19 cellular contexts compared by ENCODE assay signal in the genomic region with DNA sequence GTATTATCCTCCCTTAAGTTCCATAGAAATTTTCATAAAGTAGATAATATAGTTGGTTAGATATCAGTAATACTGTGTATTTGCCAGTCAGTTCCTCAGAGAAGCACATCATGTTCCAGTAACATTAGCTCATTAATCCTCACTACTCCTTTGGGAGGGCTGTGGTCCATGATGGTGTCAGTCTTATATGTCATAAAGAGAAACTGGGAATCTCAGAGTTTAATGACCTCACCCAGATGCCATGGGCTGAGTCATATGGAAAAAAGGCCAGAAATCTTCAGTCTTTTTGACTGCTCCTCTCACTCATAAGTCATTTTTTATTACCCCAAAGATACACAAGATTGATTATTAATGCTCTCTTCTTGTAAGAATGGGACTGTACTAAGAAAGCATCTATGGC.
DNase-seq lines count a peak whose midpoint lies in the region; ATAC-seq and TF ChIP-seq lines count a peak whose summit lies in the region.
"Had no signal": no experiment of that assay in that cellular context is flagged by ENCODE, and none has a peak within 500 bp of the region (broad histone marks: within the 10 kb centered on the region; RNA-seq: fewer than 3 reads in every experiment).

No MANE protein-coding gene starts in this region.

- no peak overlapping the region for H3K27ac ChIP-seq in foreskin keratinocyte
- H3K27ac ChIP-seq: coronary artery, parathyroid adenoma had no signal

- H3K27me3 ChIP-seq in foreskin keratinocyte: no peaks in the 10 kb centered on the region

- H3K4me1 ChIP-seq in foreskin keratinocyte: no peaks in the 10 kb centered on the region
- H3K4me1 ChIP-seq: Caco-2, parathyroid adenoma had no signal

- peak; percentile 81 for ATAC-seq in HG02610 (IDR thresholded peaks at IDR 0.05; ENCODE audit: unreplicated experiment)
- peak; percentile 97 for ATAC-seq in foreskin keratinocyte
- no peak for ATAC-seq in GM18868 (IDR thresholded peaks at IDR 0.05; ENCODE audit: unreplicated experiment)
- ATAC-seq: activated CD4-positive, alpha-beta T cell treated with anti-CD3 and anti-CD28 coated beads for 36 hours; activated naive CD4-positive, alpha-beta T cell treated with anti-CD3 and anti-CD28 coated beads, Interleukin-2, amount 50 U/mL, for 72 hours; natural killer cell treated with Interleukin-12 subunit alpha and Interleukin-12 subunit beta and Interleukin-15 and Interleukin-18, amount 100 ng/mL, for 72 hours; sciatic nerve; stimulated activated memory B cell treated with anti-CD40 and anti-IgM and Interleukin-4, amounts not matched to agents 10 μg/mL and 1 μg/mL and 100 μg/mL, for 72 hours had no signal

- TF ChIP-seq CTCF in foreskin keratinocyte (conservative IDR thresholded peaks at IDR 0.05): no peak

- peak; percentile 54 for DNase-seq in astrocyte of the hippocampus (ENCODE audit: low read depth, low spot score)
- DNase-seq in foreskin keratinocyte: peak; percentile 46 to 86
- peak; percentile 19 for DNase-seq in stromal cell of bone marrow (ENCODE audit: low read depth)
- DNase-seq in OCI-M2 (lab: John Stamatoyannopoulos, UW; ENCODE audit: unreplicated experiment): no peak
- no peak for DNase-seq in NCI-H526 (lab: John Stamatoyannopoulos, UW)
- DNase-seq: activated CD4-positive, alpha-beta T cell treated with anti-CD3 and anti-CD28 coated beads for 36 hours; AML-193; Caco-2; left cardiac atrium; NCI-H1436; NCI-H524 had no signal

Comparison
In these comparisons a context has a peak if more than half of its experiments do, and no peak if none do; other contexts are left out.
1. DNase-seq: peak in astrocyte of the hippocampus (single experiment), foreskin keratinocyte (2 of 2) and stromal cell of bone marrow (single experiment); none in OCI-M2 (single experiment) and NCI-H526 (0 of 2).